Comparison of ENCODE assay signal across 1 cellular context in the genomic region with DNA sequence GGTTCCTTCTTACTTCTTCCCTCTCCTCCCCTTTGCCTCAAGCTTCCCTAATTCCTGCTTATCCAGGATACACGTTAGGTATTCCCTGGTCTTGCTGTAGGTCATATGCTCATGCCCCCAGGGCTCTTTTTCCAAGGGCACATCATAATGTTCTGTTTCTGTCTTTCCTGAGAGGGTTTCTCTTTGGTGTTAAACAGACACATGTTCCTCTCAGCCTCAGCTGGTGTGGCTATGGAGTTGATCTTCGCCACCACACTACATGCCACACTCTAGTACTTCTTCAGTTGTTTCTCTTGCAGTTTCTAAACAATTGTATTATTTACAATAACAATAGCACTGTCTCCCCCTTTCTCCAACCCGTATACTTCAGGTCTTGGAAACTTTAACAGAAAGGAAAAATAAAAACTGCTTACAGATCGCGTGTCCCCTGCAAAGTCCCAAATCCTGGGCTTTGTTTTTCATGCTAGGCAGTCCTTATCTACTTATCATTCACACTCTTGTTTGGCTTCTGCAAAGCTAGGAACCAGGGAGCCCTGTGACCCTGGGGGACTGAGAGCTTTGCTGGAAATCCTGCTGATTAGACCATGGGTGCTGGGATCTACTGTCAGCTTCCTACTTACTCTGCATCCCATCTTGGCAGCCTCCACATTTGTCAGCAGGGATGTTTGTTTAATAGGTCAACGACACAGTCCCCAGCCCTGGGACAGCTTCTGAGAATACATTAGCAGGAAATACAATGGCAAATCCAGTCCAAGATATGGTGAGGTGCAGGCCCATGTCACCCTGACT.
TF ChIP-seq lines count a peak whose summit lies in the region.

No MANE protein-coding gene starts in this region.

TF ChIP-seq in H1, 55 proteins besides CTCF, POLR2A, EP300 and RAD21 (continued from another document):
- TF ChIP-seq MAX (IDR thresholded peaks at IDR 0.05), result no peak
- no peak for TF ChIP-seq NANOG (IDR thresholded peaks at IDR 0.05; ENCODE audit: insufficient read depth, low read depth, low read length, poor library complexity, severe bottlenecking)
- TF ChIP-seq SRF (IDR thresholded peaks at IDR 0.05; ENCODE audit: low read depth, low read length), result no peak
